4 cellular contexts compared by ENCODE assay signal in the genomic region with DNA sequence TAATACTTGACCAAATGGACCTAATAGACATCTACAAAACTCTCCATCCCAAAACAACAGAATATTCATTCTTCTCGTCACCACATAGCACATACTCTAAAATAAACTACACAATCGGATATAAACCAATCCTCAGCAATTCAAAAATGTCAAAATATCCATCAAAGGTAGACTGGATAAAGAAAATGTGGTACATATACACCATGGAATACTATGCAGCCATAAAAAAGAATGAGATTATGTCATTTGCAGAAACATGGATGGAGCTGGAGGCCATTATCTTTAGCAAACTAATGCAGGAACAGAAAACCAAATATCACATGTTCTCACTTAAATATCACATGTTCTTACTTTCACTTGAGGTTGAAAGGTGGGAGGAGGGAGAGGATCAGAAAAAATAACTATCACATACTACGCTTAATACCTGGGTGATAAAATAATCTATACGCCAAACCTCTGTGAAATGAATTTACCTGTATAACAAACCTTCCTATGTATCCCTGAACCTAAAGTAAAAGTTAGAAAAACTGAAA.
DNase-seq lines count a peak whose midpoint lies in the region; ATAC-seq, FAIRE-seq and TF ChIP-seq lines count a peak whose summit lies in the region.
"Not testable (repeated sequence)": the region's sequence is repeated elsewhere in the genome, so short reads cannot be mapped to it uniquely, and the experiment has no call there.

No MANE protein-coding gene starts in this region.

- not testable (repeated sequence) for H3K27me3 ChIP-seq in K562 (ENCODE audit: control insufficient read depth in 2 of 2, insufficient read depth in 2 of 2, low read length in 2 of 2); HepG2 (ENCODE audit: control insufficient read depth in 1 of 2, insufficient read depth in 2 of 2, low read length in 2 of 2)

- not testable (repeated sequence) for H2AFZ ChIP-seq in K562 (ENCODE audit: low read depth, low read length); HepG2 (ENCODE audit: low read length)

- DNase-seq in K562 (ENCODE audit: extremely low read depth in 1 of 4, low spot score in 3 of 4); HepG2 (ENCODE audit: low spot score): not testable (repeated sequence)

- H3K4me1 ChIP-seq in HEK293 (ENCODE audit: control insufficient read depth, insufficient read depth, low read length); K562 (replicated peaks in 1 of 2; ENCODE audit: control insufficient read depth in 2 of 2, insufficient read depth in 2 of 2, low read length in 2 of 2); HepG2 (ENCODE audit: insufficient read depth, low read length): not testable (repeated sequence)

- not testable (repeated sequence) for ATAC-seq in SK-N-SH treated with all-trans-retinoic acid at 6 μM for 48 hours, K562, HepG2

- in situ Hi-C loops in K562 (cut with MboI); HepG2 (cut with HindIII; ENCODE audit: extremely low pct_ligation_motif_present, low pct_unique_long_range_greater_than_20kb): not testable (repeated sequence)

- BruUV-seq in K562 (replicated peaks; lab: Mats Ljungman, UMichigan); HepG2 (replicated peaks; lab: Mats Ljungman, UMichigan): not testable (repeated sequence)

- FAIRE-seq in K562 (lab: Jason Lieb, UNC); HepG2 (lab: Jason Lieb, UNC): not testable (repeated sequence)

- H3K4me2 ChIP-seq in K562 (ENCODE audit: insufficient read depth, low read length); HepG2 (ENCODE audit: low read depth, low read length): not testable (repeated sequence)

- CTCF ChIA-PET in HEK293 (lab: Yijun Ruan, JAX): interaction anchor here (0.6 kb wide), 2 partner anchors 9 to 116 kb away, joined by 3 to 5 read pairs; no protein-coding TSS in a partner anchor
- CTCF ChIA-PET in K562 (lab: Yijun Ruan, JAX; ENCODE audit: low intra/inter-chr PET ratio); HepG2 (lab: Yijun Ruan, JAX; ENCODE audit: low intra/inter-chr PET ratio, low total read pairs): not testable (repeated sequence)

- not testable (repeated sequence) for TF ChIP-seq POLR2A in K562 (conservative IDR thresholded peaks at IDR 0.05); HepG2 (IDR thresholded peaks at IDR 0.05; ENCODE audit: insufficient read depth in 1 of 2, low read depth in 2 of 2, low read length in 2 of 2)

- TF ChIP-seq RAD21 in K562 (CRISPR knock-in tag; conservative IDR thresholded peaks at IDR 0.05 in 1 of 2, IDR thresholded peaks at IDR 0.05 in 1 of 2); HepG2 (CRISPR knock-in tag; IDR thresholded peaks at IDR 0.05): not testable (repeated sequence)

- H3K9me1 ChIP-seq in K562 (ENCODE audit: control insufficient read depth, insufficient read depth, low read length): not testable (repeated sequence)

- not testable (repeated sequence) for H3K79me2 ChIP-seq in K562 (ENCODE audit: control insufficient read depth, insufficient read depth, low read length); HepG2 (ENCODE audit: insufficient read depth, low read length)

- intact Hi-C loops in K562 (cut with micrococcal nuclease); HepG2 (cut with micrococcal nuclease; ENCODE audit: unreplicated experiment): not testable (repeated sequence)

- TF ChIP-seq CTCF in HEK293 (tag by site-specific recombination; IDR thresholded peaks at IDR 0.05); K562 (IDR thresholded peaks at IDR 0.05 in 2 of 3, conservative IDR thresholded peaks at IDR 0.05 in 1 of 3; ENCODE audit: insufficient read depth in 2 of 3, low read depth in 1 of 3, low read length in 3 of 3); HepG2 (CRISPR knock-in tag; IDR thresholded peaks at IDR 0.05): not testable (repeated sequence)

- WGBS in K562 (ENCODE audit: insufficient coverage, low coverage, missing lambda C conversion rate): 2% methylated on average over 4 of the region's 4 CpGs
- 97% methylated on average over 4 of the region's 4 CpGs for WGBS in HepG2 (ENCODE audit: low lambda C conversion rate)

- H3K4me3 ChIP-seq in HEK293 (ENCODE audit: low read depth, low read length); K562; HepG2 (replicated peaks in 1 of 3; ENCODE audit: insufficient read depth in 1 of 3, low read depth in 2 of 3, low read length in 3 of 3): not testable (repeated sequence)

- not testable (repeated sequence) for H4K20me1 ChIP-seq in K562 (replicated peaks; ENCODE audit: control insufficient read depth, insufficient read depth, low read length); HepG2 (ENCODE audit: insufficient read depth, low read length)

- H3K27ac ChIP-seq in HEK293 (ENCODE audit: extremely low read depth, low read depth, low read length); K562 (ENCODE audit: extremely low read depth, low read depth, low read length); HepG2 (ENCODE audit: extremely low read length, insufficient read depth, low read length): not testable (repeated sequence)

- H3K36me3 ChIP-seq in HEK293 (ENCODE audit: control insufficient read depth in 2 of 2, insufficient read depth in 1 of 2, low read length in 2 of 2); K562 (ENCODE audit: control insufficient read depth, insufficient read depth, low read length); HepG2 (replicated peaks in 1 of 2; ENCODE audit: control insufficient read depth in 1 of 2, insufficient read depth in 2 of 2, low read length in 2 of 2): not testable (repeated sequence)

- POLR2A ChIA-PET in HEK293 (lab: Yijun Ruan, JAX); K562 (lab: Yijun Ruan, JAX); HepG2 (lab: Yijun Ruan, JAX): not testable (repeated sequence)

- not testable (repeated sequence) for TF ChIP-seq EP300 in K562 (IDR thresholded peaks at IDR 0.05; ENCODE audit: low read length); HepG2 (IDR thresholded peaks at IDR 0.05; ENCODE audit: low read depth in 2 of 2, low read length in 2 of 2); HepG2 (CRISPR knock-in tag; IDR thresholded peaks at IDR 0.05; ENCODE audit: borderline replicate concordance)

- H3K9ac ChIP-seq in K562 (ENCODE audit: insufficient read depth in 1 of 2, low read depth in 2 of 2, low read length in 2 of 2); HepG2 (ENCODE audit: insufficient read depth, low read depth, low read length): not testable (repeated sequence)

- not testable (repeated sequence) for H3K9me3 ChIP-seq in HEK293 (ENCODE audit: control insufficient read depth, insufficient read depth, low read depth, low read length); K562 (replicated peaks; ENCODE audit: control insufficient read depth, insufficient read depth, low read depth, low read length); HepG2 (ENCODE audit: low read length)

TF ChIP-seq in SK-N-SH treated with all-trans-retinoic acid at 6 μM for 48 hours, 23 proteins besides CTCF, POLR2A, EP300 and RAD21:
- TF ChIP-seq ZNF8 (CRISPR knock-in tag; IDR thresholded peaks at IDR 0.05): peak; percentile 85

TF ChIP-seq in K562, 482 proteins besides CTCF, POLR2A, EP300 and RAD21:
- peak; percentile 34 for TF ChIP-seq ZNF146 (CRISPR knock-in tag; IDR thresholded peaks at IDR 0.05; ENCODE audit: unreplicated experiment)
- TF ChIP-seq RBM25 (IDR thresholded peaks at IDR 0.05; ENCODE audit: low read depth, low read length, severe bottlenecking): peak; percentile 18
TF ChIP-seq in K562: peak in this region for 2; not testable (repeated sequence) for 480.

TF ChIP-seq in HepG2, 621 proteins besides CTCF, POLR2A, EP300 and RAD21:
- TF ChIP-seq, protein P1, sequence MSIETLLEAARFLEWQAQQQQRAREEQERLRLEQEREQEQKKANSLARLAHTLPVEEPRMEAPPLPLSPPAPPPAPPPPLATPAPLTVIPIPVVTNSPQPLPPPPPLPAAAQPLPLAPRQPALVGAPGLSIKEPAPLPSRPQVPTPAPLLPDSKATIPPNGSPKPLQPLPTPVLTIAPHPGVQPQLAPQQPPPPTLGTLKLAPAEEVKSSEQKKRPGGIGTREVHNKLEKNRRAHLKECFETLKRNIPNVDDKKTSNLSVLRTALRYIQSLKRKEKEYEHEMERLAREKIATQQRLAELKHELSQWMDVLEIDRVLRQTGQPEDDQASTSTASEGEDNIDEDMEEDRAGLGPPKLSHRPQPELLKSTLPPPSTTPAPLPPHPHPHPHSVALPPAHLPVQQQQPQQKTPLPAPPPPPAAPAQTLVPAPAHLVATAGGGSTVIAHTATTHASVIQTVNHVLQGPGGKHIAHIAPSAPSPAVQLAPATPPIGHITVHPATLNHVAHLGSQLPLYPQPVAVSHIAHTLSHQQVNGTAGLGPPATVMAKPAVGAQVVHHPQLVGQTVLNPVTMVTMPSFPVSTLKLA (IDR thresholded peaks at IDR 0.05): peak; percentile 95
TF ChIP-seq in HepG2: peak in this region for 1; not testable (repeated sequence) for 620.
